Comparison of ENCODE assay signal across 16 cellular contexts in the genomic region with DNA sequence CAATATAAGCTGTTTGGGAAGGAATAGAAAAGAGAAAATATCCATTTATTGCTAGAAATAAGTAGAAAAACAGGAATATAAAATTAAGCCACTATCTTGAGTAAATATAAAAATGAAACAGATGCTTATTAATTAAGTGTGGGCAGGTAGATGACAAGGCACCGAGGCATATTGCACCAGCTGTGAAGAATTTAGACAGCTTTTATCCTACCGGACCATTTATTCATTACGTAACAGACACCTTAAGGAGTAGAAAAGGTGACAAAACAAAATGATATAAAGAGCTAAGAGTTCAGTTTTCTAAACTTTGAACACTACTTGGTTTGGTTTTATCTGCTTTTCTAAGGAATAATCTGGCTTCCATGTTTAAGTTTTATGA.
DNase-seq lines count a peak whose midpoint lies in the region; ATAC-seq and TF ChIP-seq lines count a peak whose summit lies in the region.
"Had no signal": no experiment of that assay in that cellular context is flagged by ENCODE, and none has a peak within 500 bp of the region (broad histone marks: within the 10 kb centered on the region; RNA-seq: fewer than 3 reads in every experiment).

No MANE protein-coding gene starts in this region.

- H3K27me3 Mint-ChIP-seq in Calu3 (ENCODE audit: unreplicated experiment) (no peaks in the 10 kb centered on the region), naive B cell (no peaks in the 10 kb centered on the region)
- H3K27me3 Mint-ChIP-seq: CD4-positive, CD25-positive, alpha-beta regulatory T cell had no signal

- TF ChIP-seq CTCF in Calu3 (IDR thresholded peaks at IDR 0.05; ENCODE audit: unreplicated experiment) (no peak), mammary epithelial cell (conservative IDR thresholded peaks at IDR 0.05 in 1 of 2, IDR thresholded peaks at IDR 0.05 in 1 of 2; ENCODE audit: extremely low read depth in 1 of 2, insufficient read depth in 1 of 2, low read depth in 1 of 2, low read length in 2 of 2) (no peak), GM13976 (IDR thresholded peaks at IDR 0.05; ENCODE audit: borderline replicate concordance, control extremely low read depth, extremely low read depth, insufficient read depth, missing control alignments) (no peak), vagina (IDR thresholded peaks at IDR 0.05) (no peak)

- peak overlapping the region; percentile 6 to 38 (median 26) for H3K4me3 ChIP-seq in mammary epithelial cell (replicated peaks in 1 of 3; ENCODE audit: insufficient read depth in 1 of 3, low read depth in 2 of 3, low read length in 3 of 3)
- peak overlapping the region in 1 of 2 donors; percentile 17 for H3K4me3 ChIP-seq in vagina

- H3K4me1 Mint-ChIP-seq in Calu3 (ENCODE audit: low read depth, unreplicated experiment) = no peaks in the 10 kb centered on the region
- peaks cover 0 to 19% (median 0%) of the 10 kb centered on the region in 3 donors for H3K4me1 Mint-ChIP-seq in naive B cell
- H3K4me1 Mint-ChIP-seq: CD4-positive, CD25-positive, alpha-beta regulatory T cell had no signal

- H2AFZ ChIP-seq in mammary epithelial cell (ENCODE audit: low read depth, low read length) = peak overlapping the region; percentile 50

- H3K4me1 ChIP-seq in mammary epithelial cell (ENCODE audit: insufficient read depth, low read length) (no peaks in the 10 kb centered on the region), vagina (no peaks in the 10 kb centered on the region)
- H3K4me1 ChIP-seq: pancreas had no signal

- peaks cover 6% of the 10 kb centered on the region for H3K27me3 ChIP-seq in mammary epithelial cell (ENCODE audit: insufficient read depth, low read length)
- no peaks in the 10 kb centered on the region for H3K27me3 ChIP-seq in vagina
- H3K27me3 ChIP-seq: pancreas had no signal

- no peak overlapping the region for H3K27ac ChIP-seq in mammary epithelial cell (ENCODE audit: insufficient read depth, low read depth, low read length)
- H3K27ac ChIP-seq in vagina = no peak overlapping the region

- H3K9me3 Mint-ChIP-seq in Calu3 (ENCODE audit: low read depth, unreplicated experiment) = peaks cover 2% of the 10 kb centered on the region
- H3K9me3 Mint-ChIP-seq in naive B cell = no peaks in the 10 kb centered on the region

- H3K36me3 ChIP-seq in mammary epithelial cell (ENCODE audit: insufficient read depth, low read length) (no peaks in the 10 kb centered on the region), vagina (no peaks in the 10 kb centered on the region)
- H3K36me3 ChIP-seq: pancreas had no signal

- no peak overlapping the region for H3K9ac ChIP-seq in mammary epithelial cell (ENCODE audit: insufficient read depth, low read length)

- 23% methylated on average over 3 of the region's 3 CpGs for WGBS in mammary epithelial cell (ENCODE audit: low coverage, missing lambda C conversion rate)

- TF ChIP-seq POLR2A in vagina (IDR thresholded peaks at IDR 0.05) = no peak

- in situ Hi-C loops in mammary epithelial cell (cut with MboI; ENCODE audit: low sequenced_read_pairs in 2 of 2) = no loop called here
- in situ Hi-C loops in GM13976 (cut with MboI; ENCODE audit: low sequenced_read_pairs, unreplicated experiment) = no loop called here

- ATAC-seq in HG02885 (IDR thresholded peaks at IDR 0.05; ENCODE audit: poor library complexity, unreplicated experiment) (peak; percentile 37), naive B cell (ENCODE audit: low read depth in 2 of 2) (no peak)
- ATAC-seq: left colon had no signal

- H3K27ac Mint-ChIP-seq in Calu3 (ENCODE audit: unreplicated experiment) (no peak overlapping the region), naive B cell (peak overlapping the region in 1 of 6 donors; percentile 49)
- H3K27ac Mint-ChIP-seq: CD4-positive, CD25-positive, alpha-beta regulatory T cell had no signal

- dilution Hi-C loops in mammary epithelial cell (cut with HindIII; ENCODE audit: low sequenced_read_pairs) = no loop called here

- H3K4me2 ChIP-seq in mammary epithelial cell (ENCODE audit: insufficient read depth, low read depth, low read length) = peak overlapping the region; percentile 51

- intact Hi-C loops in Calu3 (cut with micrococcal nuclease; ENCODE audit: unreplicated experiment) = no loop called here
- intact Hi-C loops in mammary epithelial cell (cut with micrococcal nuclease) = no loop called here
- intact Hi-C loops in vagina (cut with DNase I) = no loop called here

- CTCF ChIA-PET in Calu3 (lab: Charles Lee) = no interaction called here
- CTCF ChIA-PET in mammary epithelial cell (lab: Charles Lee; ENCODE audit: low non-redundant PET) = interaction anchor here (0.7 kb wide), 1 partner anchor 23 kb away, joined by 3 read pairs; no protein-coding TSS in a partner anchor

- peaks cover 5% of the 10 kb centered on the region for H3K36me3 Mint-ChIP-seq in Calu3 (ENCODE audit: insufficient read depth, unreplicated experiment)
- H3K36me3 Mint-ChIP-seq in naive B cell = no peaks in the 10 kb centered on the region
- H3K36me3 Mint-ChIP-seq: CD4-positive, CD25-positive, alpha-beta regulatory T cell had no signal

- H3K4me3 Mint-ChIP-seq in Calu3 (ENCODE audit: low read depth, unreplicated experiment) = peak overlapping the region; percentile 56
- peak overlapping the region in 7 of 8 donors; percentile 82 to 97 (median 89) for H3K4me3 Mint-ChIP-seq in naive B cell
- H3K4me3 Mint-ChIP-seq: CD4-positive, CD25-positive, alpha-beta regulatory T cell had no signal

- no TSS peak for BruUV-seq in Calu3 (replicated peaks; lab: Mats Ljungman, UMichigan)
- no TSS peak for BruUV-seq in mammary epithelial cell (replicated peaks; lab: Mats Ljungman, UMichigan)

- no peaks in the 10 kb centered on the region for H3K79me2 ChIP-seq in mammary epithelial cell (ENCODE audit: insufficient read depth, low read length)

- DNase-seq in Calu3 (no peak), mammary epithelial cell (no peak), naive B cell (no peak), HuH-7 (ENCODE audit: low spot score) (no peak), GM13976 (ENCODE audit: low spot score) (no peak), hippocampal formation (lab: John Stamatoyannopoulos, UW) (no peak), vagina (ENCODE audit: extremely low spot score in 2 of 2) (no peak)
- DNase-seq: amniotic stem cell; CD4-positive, CD25-positive, alpha-beta regulatory T cell; erythroblast; left colon; NCI-H1436 treated with DMSO at 0.1 percent for 48 hours; pancreas; RPMI8226; substantia nigra had no signal

- H3K9me3 ChIP-seq in mammary epithelial cell (replicated peaks; ENCODE audit: insufficient read depth, low read length) = no peaks in the 10 kb centered on the region
- no peaks in the 10 kb centered on the region for H3K9me3 ChIP-seq in vagina
- H3K9me3 ChIP-seq: pancreas had no signal

- H4K20me1 ChIP-seq in mammary epithelial cell (ENCODE audit: insufficient read depth, low read length) = no peaks in the 10 kb centered on the region
